10 cellular contexts compared by ENCODE assay signal in the genomic region with DNA sequence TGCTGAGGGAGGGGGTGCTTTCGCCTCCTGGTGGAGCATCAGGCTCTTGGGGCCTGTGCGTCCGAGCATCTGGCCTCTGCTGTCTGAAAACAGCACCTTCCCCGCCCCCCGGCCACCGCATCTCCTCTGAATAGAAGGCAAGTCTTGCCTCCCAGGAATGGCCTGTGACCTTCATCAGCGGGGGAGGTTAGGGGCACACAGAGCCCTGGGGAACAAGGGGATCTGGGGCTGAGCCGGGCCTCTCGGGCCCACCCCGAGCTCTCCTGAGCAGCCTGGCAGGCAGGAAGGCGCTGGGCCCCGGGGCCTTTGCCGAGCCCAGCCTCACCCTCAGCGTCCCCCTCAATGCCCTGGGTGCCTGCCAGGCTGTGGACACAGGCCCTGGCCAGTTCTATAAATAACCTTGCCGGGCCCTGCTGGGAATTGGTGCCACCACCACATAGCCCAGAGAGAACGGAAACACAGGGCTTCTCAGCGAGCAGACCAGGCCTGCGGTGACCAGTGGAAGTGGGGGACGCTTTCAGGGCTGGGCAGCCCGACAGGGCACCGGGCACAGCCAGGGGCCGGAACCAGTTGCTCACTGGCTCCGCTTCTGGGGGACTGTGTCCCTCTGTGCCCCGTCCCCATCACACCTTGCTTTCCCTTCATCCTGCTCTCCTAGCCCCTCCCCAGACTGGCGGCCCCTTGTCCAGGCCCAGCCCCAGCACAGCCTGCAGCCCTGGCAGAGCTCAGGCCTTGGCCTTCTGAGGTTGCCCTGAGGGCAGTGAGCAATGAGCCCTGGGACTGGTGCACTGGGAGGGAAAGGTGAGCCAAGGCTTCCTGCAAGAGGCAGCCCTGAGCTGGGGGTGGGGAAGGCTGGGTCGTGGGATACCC. TPM values are rescaled to one million over a fixed set of nuclear protein-coding genes. Genes with fewer than 3 reads are reported as not detected.
A peak's percentile ranks its signal among the peaks of the same experiment; 100 is the strongest.
DNase-seq lines count a peak whose midpoint lies in the region; ATAC-seq, FAIRE-seq and TF ChIP-seq lines count a peak whose summit lies in the region.
"Had no signal": no experiment of that assay in that cellular context is flagged by ENCODE, and none has a peak within 500 bp of the region (broad histone marks: within the 10 kb centered on the region; RNA-seq: fewer than 3 reads in every experiment).

No MANE protein-coding gene starts in this region.

- no peak for TF ChIP-seq RAD21 in A549 (conservative IDR thresholded peaks at IDR 0.05 in 1 of 2, IDR thresholded peaks at IDR 0.05 in 1 of 2)

- TF ChIP-seq CTCF in A549 (IDR thresholded peaks at IDR 0.05) (no peak), Peyer's patch (IDR thresholded peaks at IDR 0.05) (no peak), omental fat pad (IDR thresholded peaks at IDR 0.05) (no peak)

- H2AK5ac ChIP-seq in neuronal stem cell (ENCODE audit: low read depth, low read length) = peak overlapping the region; percentile 63

- no peak for DNase-seq in A549 (ENCODE audit: low read depth in 1 of 2, low spot score in 1 of 2)
- DNase-seq in Peyer's patch = no peak
- DNase-seq in neuronal stem cell (ENCODE audit: low spot score) = no peak
- DNase-seq in NCI-H774 (lab: John Stamatoyannopoulos, UW) = no peak
- no peak for DNase-seq in omental fat pad (ENCODE audit: low spot score)
- DNase-seq: activated naive CD8-positive, alpha-beta T cell treated with anti-CD3 and anti-CD28 coated beads, Interleukin-2, amount 50 U/mL, for 24 hours; stimulated activated naive CD4-positive, alpha-beta T cell treated with Interleukin-2 at 50 U/mL for 16 hours had no signal

- no peak overlapping the region for H4K91ac ChIP-seq in neuronal stem cell (ENCODE audit: low read depth, low read length, poor library complexity)

- TF ChIP-seq EP300 in A549 (IDR thresholded peaks at IDR 0.05) = no peak

- POLR2A ChIA-PET in A549 (lab: Yijun Ruan, JAX) = no interaction called here

- peak overlapping the region; percentile 90 for H3K18ac ChIP-seq in neuronal stem cell (ENCODE audit: low read length)

- H3K4me1 ChIP-seq in A549 (peaks cover 24% of the 10 kb centered on the region), Peyer's patch (peaks cover 0 to 73% (median 9%) of the 10 kb centered on the region in 4 donors), neuronal stem cell (ENCODE audit: control insufficient read depth in 2 of 2, insufficient read depth in 1 of 2, low read depth in 1 of 2, low read length in 2 of 2) (peaks cover 13 to 17% of the 10 kb centered on the region in 2 donors)

- 80% methylated on average over 11 of the region's 26 CpGs for WGBS in A549 (ENCODE audit: missing lambda C conversion rate)
- no CpG with 5 or more reads among the region's 26 CpGs for WGBS in neuronal stem cell (ENCODE audit: extremely low coverage in 2 of 2, insufficient read length in 2 of 2, insufficient replicate concordance in 1 of 2), 2 donors

- H2AFZ ChIP-seq in neuronal stem cell (ENCODE audit: low read length) = no peak overlapping the region

- peak overlapping the region; percentile 19; the same call in 1 of the 3 replicates for H3K4me2 ChIP-seq in A549
- no peak overlapping the region for H3K4me2 ChIP-seq in neuronal stem cell (ENCODE audit: insufficient read depth, low read length, poor library complexity, severe bottlenecking)

- TF ChIP-seq POLR2A in A549 (IDR thresholded peaks at IDR 0.05; ENCODE audit: low read length) = no peak
- no peak for TF ChIP-seq POLR2A in Peyer's patch (IDR thresholded peaks at IDR 0.05)

- peaks cover 53% of the 10 kb centered on the region for H3K79me1 ChIP-seq in neuronal stem cell (ENCODE audit: low read depth, low read length)

- no peak overlapping the region for H2BK120ac ChIP-seq in neuronal stem cell (ENCODE audit: low read depth, low read length)

- H4K8ac ChIP-seq in neuronal stem cell (ENCODE audit: low read depth, low read length) = no peak overlapping the region

- H3K36me3 ChIP-seq in Peyer's patch (peaks cover 0 to 13% (median 0%) of the 10 kb centered on the region in 3 donors), neuronal stem cell (replicated peaks in 1 of 2; ENCODE audit: control insufficient read depth in 2 of 2, insufficient read depth in 2 of 2, low read length in 2 of 2) (peaks cover 2 to 43% of the 10 kb centered on the region in 2 donors)

- peak overlapping the region in 1 of 2 experiments; percentile 65; a peak in 3 of 6 replicates for H3K27ac ChIP-seq in A549
- peak overlapping the region in 3 of 4 donors; percentile 65 to 80 (median 76) for H3K27ac ChIP-seq in Peyer's patch
- no peak overlapping the region for H3K27ac ChIP-seq in neuronal stem cell (replicated peaks; ENCODE audit: low read length)

- ATAC-seq in A549 (peak in 1 of 2 experiments; percentile 15; a peak in 1 of 6 replicates), esophagus mucosa (peak; percentile 27), GM21367 (IDR thresholded peaks at IDR 0.05; ENCODE audit: unreplicated experiment) (no peak), HG02610 (IDR thresholded peaks at IDR 0.05; ENCODE audit: unreplicated experiment) (no peak), omental fat pad (ENCODE audit: low FRiP score) (no peak)
- ATAC-seq: activated naive CD8-positive, alpha-beta T cell treated with anti-CD3 and anti-CD28 coated beads, Interleukin-2, amount 50 U/mL, for 24 hours had no signal

- peak overlapping the region; percentile 70 for H3K9ac ChIP-seq in neuronal stem cell (ENCODE audit: low read depth, low read length, poor library complexity)

- no peak overlapping the region for H3K4me3 ChIP-seq in A549
- no peak overlapping the region for H3K4me3 ChIP-seq in Peyer's patch
- no peak overlapping the region for H3K4me3 ChIP-seq in neuronal stem cell (ENCODE audit: low read length in 2 of 2)

- FAIRE-seq in A549 (lab: Jason Lieb, UNC) = no peak

- peak overlapping the region; percentile 97 for H3K4ac ChIP-seq in neuronal stem cell (ENCODE audit: low read length)

- H2BK5ac ChIP-seq in neuronal stem cell (ENCODE audit: low read length) = peak overlapping the region; percentile 66

- peak overlapping the region; percentile 71 for H3K14ac ChIP-seq in neuronal stem cell (ENCODE audit: low read length)

- peak overlapping the region; percentile 67 for H2BK15ac ChIP-seq in neuronal stem cell (ENCODE audit: low read length)

- CTCF ChIA-PET in A549 (lab: Yijun Ruan, JAX) = interaction anchor here (0.6 to 2.9 kb wide), 6 partner anchors 11 to 231 kb away, joined by 3 to 19 read pairs (median 4); partner anchors contain the start of gene WDR18

- H3K9me3 ChIP-seq in A549 (no peaks in the 10 kb centered on the region), Peyer's patch (no peaks in the 10 kb centered on the region), neuronal stem cell (replicated peaks in 1 of 2; ENCODE audit: control insufficient read depth in 2 of 2, insufficient read depth in 1 of 2, low read depth in 1 of 2, low read length in 2 of 2) (peaks cover 0 to 2% of the 10 kb centered on the region in 2 donors)

- H2BK12ac ChIP-seq in neuronal stem cell (ENCODE audit: low read length) = no peak overlapping the region

- H3K23ac ChIP-seq in neuronal stem cell (ENCODE audit: low read depth, low read length, poor library complexity) = peak overlapping the region; percentile 65

- H3K27me3 ChIP-seq in Peyer's patch (no peaks in the 10 kb centered on the region), neuronal stem cell (ENCODE audit: control insufficient read depth in 3 of 3, insufficient read depth in 3 of 3, low read depth in 1 of 3, low read length in 3 of 3) (no peaks in the 10 kb centered on the region)

RNA-seq across cellular contexts. Expression of gene STK11, which starts 9.5 kb away (rescaled TPM):
- 12.2 and 16.2 TPM in 2 replicates for polyA plus RNA-seq in A549 (2011; rRNA removed)
- 35.2 and 42.6 TPM in 2 replicates for polyA plus RNA-seq in A549 (2012; cell fraction: cytosol; rRNA removed)
- polyA plus RNA-seq in A549 (2012; cell fraction: nucleus; rRNA removed) = 108 and 121 TPM in 2 replicates
- 33.6 to 34.2 TPM (median 34.0 TPM) in 3 replicates for polyA plus RNA-seq in A549 (2017; fragmentation: RNase III; extraction: RNeasy Plus Mini Kit Qiagen cat#74134 plus additional on column Dnase treatment)
- polyA minus RNA-seq in A549 (2011; rRNA and poly(A)+ RNA removed) = 18.6 and 21.3 TPM in 2 replicates
- 100 to 1,000 TPM in 3 of 4 donors, 10 to 100 TPM in 1; 98.4 to 135 (median 117) TPM for total RNA-seq in Peyer's patch
- total RNA-seq in esophagus mucosa = 35.0 TPM
- polyA plus RNA-seq in neuronal stem cell (2013, experiment 1 of 2) = 35.0 TPM
- 34.0 TPM for polyA plus RNA-seq in neuronal stem cell (2013, experiment 2 of 2)
- 10 to 100 TPM; 38.0 to 48.4 (median 44.2) TPM for total RNA-seq in omental fat pad

RNA-seq across cellular contexts. Expression of gene CBARP, which starts 22.7 kb away (rescaled TPM):
- polyA plus RNA-seq in A549 (2011; rRNA removed) (0.19 and 0.30 TPM in 2 replicates), A549 (2017; fragmentation: RNase III; extraction: RNeasy Plus Mini Kit Qiagen cat#74134 plus additional on column Dnase treatment) (1.7 to 2.0 TPM (median 1.9 TPM) in 3 replicates)
- polyA plus RNA-seq in A549 (2012; cell fraction: cytosol; rRNA removed) = 1.3 and 2.3 TPM in 2 replicates
- 4.5 and 8.2 TPM in 2 replicates for polyA plus RNA-seq in A549 (2012; cell fraction: nucleus; rRNA removed)
- polyA minus RNA-seq in A549 (2011; rRNA and poly(A)+ RNA removed) = 0.21 and 0.24 TPM in 2 replicates
- total RNA-seq in Peyer's patch (1 to 10 TPM in 1 of 4 donors, not detected in 3; 1.9 TPM), esophagus mucosa (2.0 TPM), omental fat pad (10 to 100 TPM in 1 of 4 donors, 1 to 10 TPM in 1, under 1 TPM in 1, not detected in 1; 0.63 to 19.6 (median 2.2) TPM)
- polyA plus RNA-seq in neuronal stem cell (2013, experiment 1 of 2) = 14.0 TPM
- polyA plus RNA-seq in neuronal stem cell (2013, experiment 2 of 2) = 12.8 TPM

RNA-seq across cellular contexts. Expression of gene ATP5F1D, which starts 26.5 kb away (rescaled TPM):
- polyA plus RNA-seq in A549 (2011; rRNA removed) = 18.5 and 28.7 TPM in 2 replicates
- 158 and 210 TPM in 2 replicates for polyA plus RNA-seq in A549 (2012; cell fraction: cytosol; rRNA removed)
- polyA plus RNA-seq in A549 (2012; cell fraction: nucleus; rRNA removed) = 114 and 225 TPM in 2 replicates
- polyA plus RNA-seq in A549 (2017; fragmentation: RNase III; extraction: RNeasy Plus Mini Kit Qiagen cat#74134 plus additional on column Dnase treatment) = 96.9 to 101 TPM (median 99.7 TPM) in 3 replicates
- polyA minus RNA-seq in A549 (2011; rRNA and poly(A)+ RNA removed) = 12.4 and 18.2 TPM in 2 replicates
- 100 to 1,000 TPM in 3 of 4 donors, 10 to 100 TPM in 1; 88.3 to 299 (median 206) TPM for total RNA-seq in Peyer's patch
- total RNA-seq in esophagus mucosa = 251 TPM
- polyA plus RNA-seq in neuronal stem cell (2013, experiment 1 of 2) = 106 TPM
- polyA plus RNA-seq in neuronal stem cell (2013, experiment 2 of 2) = 101 TPM
- 10 to 100 TPM; 46.4 to 76.0 (median 60.2) TPM for total RNA-seq in omental fat pad

RNA-seq across cellular contexts. Expression of gene MIDN, which starts 33.3 kb away (rescaled TPM):
- polyA plus RNA-seq in A549 (2011; rRNA removed) = 9.1 and 11.8 TPM in 2 replicates
- 17.7 and 27.8 TPM in 2 replicates for polyA plus RNA-seq in A549 (2012; cell fraction: cytosol; rRNA removed)
- 45.7 and 73.9 TPM in 2 replicates for polyA plus RNA-seq in A549 (2012; cell fraction: nucleus; rRNA removed)
- 27.7 to 33.4 TPM (median 31.4 TPM) in 3 replicates for polyA plus RNA-seq in A549 (2017; fragmentation: RNase III; extraction: RNeasy Plus Mini Kit Qiagen cat#74134 plus additional on column Dnase treatment)
- polyA minus RNA-seq in A549 (2011; rRNA and poly(A)+ RNA removed) = 23.7 and 25.2 TPM in 2 replicates
- total RNA-seq in Peyer's patch = 100 to 1,000 TPM in 1 of 4 donors, 10 to 100 TPM in 3; 34.7 to 205 (median 98.9) TPM
- 99.3 TPM for total RNA-seq in esophagus mucosa
- polyA plus RNA-seq in neuronal stem cell (2013, experiment 1 of 2) = 98.3 TPM
- polyA plus RNA-seq in neuronal stem cell (2013, experiment 2 of 2) = 99.9 TPM
- total RNA-seq in omental fat pad = 10 to 100 TPM; 24.5 to 68.6 (median 44.1) TPM

RNA-seq across cellular contexts. Expression of gene SBNO2, which starts 41.0 kb away (rescaled TPM):
- polyA plus RNA-seq in A549 (2011; rRNA removed) = 6.8 and 8.4 TPM in 2 replicates
- 28.7 and 40.8 TPM in 2 replicates for polyA plus RNA-seq in A549 (2012; cell fraction: cytosol; rRNA removed)
- 118 and 161 TPM in 2 replicates for polyA plus RNA-seq in A549 (2012; cell fraction: nucleus; rRNA removed)
- polyA plus RNA-seq in A549 (2017; fragmentation: RNase III; extraction: RNeasy Plus Mini Kit Qiagen cat#74134 plus additional on column Dnase treatment) = 27.0 to 32.0 TPM (median 27.7 TPM) in 3 replicates
- polyA minus RNA-seq in A549 (2011; rRNA and poly(A)+ RNA removed) = 9.6 and 15.2 TPM in 2 replicates
- 10 to 100 TPM; 26.4 to 71.0 (median 57.8) TPM for total RNA-seq in Peyer's patch
- total RNA-seq in esophagus mucosa = 67.5 TPM
- polyA plus RNA-seq in neuronal stem cell (2013, experiment 1 of 2) = 13.3 TPM
- 13.9 TPM for polyA plus RNA-seq in neuronal stem cell (2013, experiment 2 of 2)
- total RNA-seq in omental fat pad = 100 to 1,000 TPM in 1 of 4 donors, 10 to 100 TPM in 3; 33.1 to 208 (median 61.9) TPM
